24 cellular contexts compared by ENCODE assay signal in genomic region chr3:184450542-184450941, GRCh38.
"Had no signal": no experiment of that assay in that cellular context is flagged by ENCODE, and none has a peak within 500 bp of the region (broad histone marks: within the 10 kb centered on the region; RNA-seq: fewer than 3 reads in every experiment).

No MANE protein-coding gene starts in this region.

- H3K4me1 ChIP-seq: colonic mucosa, gastroesophageal sphincter, heart left ventricle, left lung, lower lobe of right lung had no signal

- H3K27ac ChIP-seq: colonic mucosa, epithelial cell of prostate, esophagus muscularis mucosa, foreskin keratinocyte, gastroesophageal sphincter, heart left ventricle, hepatocyte, left lung, lower lobe of right lung had no signal

- ATAC-seq: effector memory CD8-positive, alpha-beta T cell; foreskin keratinocyte; gastroesophageal sphincter; heart left ventricle; left colon; left lung; left ventricle myocardium superior; lower lobe of right lung; mucosa of descending colon had no signal

- DNase-seq: colonic mucosa; cortex of kidney; effector CD8-positive, alpha-beta T cell; effector memory CD8-positive, alpha-beta T cell; endodermal cell; erythroblast; foreskin keratinocyte; heart left ventricle; hypothalamus; immature natural killer cell; islet precursor cell; kidney; kidney glomerular epithelial cell; left colon; left lung; left ventricle myocardium superior; lower lobe of right lung; mesenchymal stem cell; mucosa of descending colon; naive B cell had no signal

- H3K4me3 ChIP-seq: colonic mucosa, esophagus muscularis mucosa, gastroesophageal sphincter, heart left ventricle, hepatocyte, left lung, lower lobe of right lung, mucosa of descending colon had no signal

- H3K9me3 ChIP-seq: colonic mucosa, esophagus muscularis mucosa, gastroesophageal sphincter, heart left ventricle, left lung, lower lobe of right lung, mucosa of descending colon had no signal

- H3K36me3 ChIP-seq: colonic mucosa, esophagus muscularis mucosa, gastroesophageal sphincter, heart left ventricle, left lung, lower lobe of right lung had no signal

- H3K27me3 ChIP-seq: colonic mucosa, esophagus muscularis mucosa, foreskin keratinocyte, hepatocyte, left lung had no signal
